Comparison of ENCODE assay signal across 3 cellular contexts in the genomic region with DNA sequence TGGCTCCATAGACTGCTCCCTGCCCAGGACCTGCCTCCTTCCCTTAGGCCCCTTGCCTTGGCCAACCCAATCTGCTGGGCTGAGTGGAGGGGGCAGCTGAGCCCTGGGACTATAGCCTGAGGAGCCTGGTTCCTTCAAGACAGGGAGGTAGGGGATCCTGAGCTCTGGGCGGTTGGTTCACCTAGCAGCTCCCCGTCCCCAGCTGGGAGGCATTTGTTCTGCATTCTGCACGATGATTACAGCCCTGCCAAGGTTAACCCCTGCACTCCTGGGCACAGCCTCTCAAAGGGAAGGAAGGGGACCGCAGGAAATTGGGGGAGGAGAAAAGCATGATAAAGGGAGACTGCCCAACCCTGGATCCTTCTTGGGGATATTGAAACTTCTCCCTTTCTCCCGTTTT.
TF ChIP-seq lines count a peak whose summit lies in the region.

No MANE protein-coding gene starts in this region.

TF ChIP-seq in HEK293, 187 proteins besides CTCF, POLR2A, EP300 and RAD21:
- TF ChIP-seq, protein P1, sequence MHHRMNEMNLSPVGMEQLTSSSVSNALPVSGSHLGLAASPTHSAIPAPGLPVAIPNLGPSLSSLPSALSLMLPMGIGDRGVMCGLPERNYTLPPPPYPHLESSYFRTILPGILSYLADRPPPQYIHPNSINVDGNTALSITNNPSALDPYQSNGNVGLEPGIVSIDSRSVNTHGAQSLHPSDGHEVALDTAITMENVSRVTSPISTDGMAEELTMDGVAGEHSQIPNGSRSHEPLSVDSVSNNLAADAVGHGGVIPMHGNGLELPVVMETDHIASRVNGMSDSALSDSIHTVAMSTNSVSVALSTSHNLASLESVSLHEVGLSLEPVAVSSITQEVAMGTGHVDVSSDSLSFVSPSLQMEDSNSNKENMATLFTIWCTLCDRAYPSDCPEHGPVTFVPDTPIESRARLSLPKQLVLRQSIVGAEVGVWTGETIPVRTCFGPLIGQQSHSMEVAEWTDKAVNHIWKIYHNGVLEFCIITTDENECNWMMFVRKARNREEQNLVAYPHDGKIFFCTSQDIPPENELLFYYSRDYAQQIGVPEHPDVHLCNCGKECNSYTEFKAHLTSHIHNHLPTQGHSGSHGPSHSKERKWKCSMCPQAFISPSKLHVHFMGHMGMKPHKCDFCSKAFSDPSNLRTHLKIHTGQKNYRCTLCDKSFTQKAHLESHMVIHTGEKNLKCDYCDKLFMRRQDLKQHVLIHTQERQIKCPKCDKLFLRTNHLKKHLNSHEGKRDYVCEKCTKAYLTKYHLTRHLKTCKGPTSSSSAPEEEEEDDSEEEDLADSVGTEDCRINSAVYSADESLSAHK (tag by site-specific recombination; IDR thresholded peaks at IDR 0.05) = 0 out of 2 replicates have a peak, but pooled peaks have one; percentile 85
- TF ChIP-seq ZNF624 (tag by site-specific recombination; IDR thresholded peaks at IDR 0.05) (no peak), ZNF324 (tag by site-specific recombination; IDR thresholded peaks at IDR 0.05) (no peak), ZNF785 (tag by site-specific recombination; IDR thresholded peaks at IDR 0.05) (no peak), MYNN (tag by site-specific recombination; IDR thresholded peaks at IDR 0.05; ENCODE audit: borderline replicate concordance) (no peak)
TF ChIP-seq in HEK293: peak in this region for 1.

TF ChIP-seq in H1, 55 proteins besides CTCF, POLR2A, EP300 and RAD21:
- TF ChIP-seq, protein P2, sequence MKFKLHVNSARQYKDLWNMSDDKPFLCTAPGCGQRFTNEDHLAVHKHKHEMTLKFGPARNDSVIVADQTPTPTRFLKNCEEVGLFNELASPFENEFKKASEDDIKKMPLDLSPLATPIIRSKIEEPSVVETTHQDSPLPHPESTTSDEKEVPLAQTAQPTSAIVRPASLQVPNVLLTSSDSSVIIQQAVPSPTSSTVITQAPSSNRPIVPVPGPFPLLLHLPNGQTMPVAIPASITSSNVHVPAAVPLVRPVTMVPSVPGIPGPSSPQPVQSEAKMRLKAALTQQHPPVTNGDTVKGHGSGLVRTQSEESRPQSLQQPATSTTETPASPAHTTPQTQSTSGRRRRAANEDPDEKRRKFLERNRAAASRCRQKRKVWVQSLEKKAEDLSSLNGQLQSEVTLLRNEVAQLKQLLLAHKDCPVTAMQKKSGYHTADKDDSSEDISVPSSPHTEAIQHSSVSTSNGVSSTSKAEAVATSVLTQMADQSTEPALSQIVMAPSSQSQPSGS (IDR thresholded peaks at IDR 0.05; ENCODE audit: low read length) = no peak
- TF ChIP-seq CEBPB (IDR thresholded peaks at IDR 0.05; ENCODE audit: low read depth, low read length) (no peak), SIN3A (conservative IDR thresholded peaks at IDR 0.05 in 1 of 2, IDR thresholded peaks at IDR 0.05 in 1 of 2; ENCODE audit: low read depth in 1 of 2, low read length in 2 of 2) (peak in 1 of 2 experiments; percentile 79; a peak in 2 of 4 replicates)

TF ChIP-seq in SK-N-SH treated with all-trans-retinoic acid at 6 μM for 48 hours, 23 proteins besides CTCF, POLR2A, EP300 and RAD21:
- TF ChIP-seq ZFP3 (CRISPR knock-in tag; IDR thresholded peaks at IDR 0.05) (no peak), ZC3H10 (CRISPR knock-in tag; IDR thresholded peaks at IDR 0.05) (no peak), OSR1 (CRISPR knock-in tag; IDR thresholded peaks at IDR 0.05) (no peak), ZNF8 (CRISPR knock-in tag; IDR thresholded peaks at IDR 0.05) (no peak), ESRRG (CRISPR knock-in tag; IDR thresholded peaks at IDR 0.05) (no peak), TCF4 (CRISPR knock-in tag; IDR thresholded peaks at IDR 0.05; ENCODE audit: borderline replicate concordance) (no peak), BACH2 (CRISPR knock-in tag; IDR thresholded peaks at IDR 0.05; ENCODE audit: borderline replicate concordance) (no peak), PPARA (CRISPR knock-in tag; IDR thresholded peaks at IDR 0.05; ENCODE audit: borderline replicate concordance) (no peak), ZNF565 (CRISPR knock-in tag; conservative IDR thresholded peaks at IDR 0.05; ENCODE audit: low read depth) (no peak)
- TF ChIP-seq, protein P3, sequence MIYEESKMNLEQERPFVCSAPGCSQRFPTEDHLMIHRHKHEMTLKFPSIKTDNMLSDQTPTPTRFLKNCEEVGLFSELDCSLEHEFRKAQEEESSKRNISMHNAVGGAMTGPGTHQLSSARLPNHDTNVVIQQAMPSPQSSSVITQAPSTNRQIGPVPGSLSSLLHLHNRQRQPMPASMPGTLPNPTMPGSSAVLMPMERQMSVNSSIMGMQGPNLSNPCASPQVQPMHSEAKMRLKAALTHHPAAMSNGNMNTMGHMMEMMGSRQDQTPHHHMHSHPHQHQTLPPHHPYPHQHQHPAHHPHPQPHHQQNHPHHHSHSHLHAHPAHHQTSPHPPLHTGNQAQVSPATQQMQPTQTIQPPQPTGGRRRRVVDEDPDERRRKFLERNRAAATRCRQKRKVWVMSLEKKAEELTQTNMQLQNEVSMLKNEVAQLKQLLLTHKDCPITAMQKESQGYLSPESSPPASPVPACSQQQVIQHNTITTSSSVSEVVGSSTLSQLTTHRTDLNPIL (CRISPR knock-in tag; IDR thresholded peaks at IDR 0.05; ENCODE audit: low read depth) = no peak
- TF ChIP-seq, protein P4, sequence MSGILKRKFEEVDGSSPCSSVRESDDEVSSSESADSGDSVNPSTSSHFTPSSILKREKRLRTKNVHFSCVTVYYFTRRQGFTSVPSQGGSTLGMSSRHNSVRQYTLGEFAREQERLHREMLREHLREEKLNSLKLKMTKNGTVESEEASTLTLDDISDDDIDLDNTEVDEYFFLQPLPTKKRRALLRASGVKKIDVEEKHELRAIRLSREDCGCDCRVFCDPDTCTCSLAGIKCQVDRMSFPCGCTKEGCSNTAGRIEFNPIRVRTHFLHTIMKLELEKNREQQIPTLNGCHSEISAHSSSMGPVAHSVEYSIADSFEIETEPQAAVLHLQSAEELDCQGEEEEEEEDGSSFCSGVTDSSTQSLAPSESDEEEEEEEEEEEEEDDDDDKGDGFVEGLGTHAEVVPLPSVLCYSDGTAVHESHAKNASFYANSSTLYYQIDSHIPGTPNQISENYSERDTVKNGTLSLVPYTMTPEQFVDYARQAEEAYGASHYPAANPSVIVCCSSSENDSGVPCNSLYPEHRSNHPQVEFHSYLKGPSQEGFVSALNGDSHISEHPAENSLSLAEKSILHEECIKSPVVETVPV (CRISPR knock-in tag; IDR thresholded peaks at IDR 0.05) = no peak
- TF ChIP-seq, protein P5, sequence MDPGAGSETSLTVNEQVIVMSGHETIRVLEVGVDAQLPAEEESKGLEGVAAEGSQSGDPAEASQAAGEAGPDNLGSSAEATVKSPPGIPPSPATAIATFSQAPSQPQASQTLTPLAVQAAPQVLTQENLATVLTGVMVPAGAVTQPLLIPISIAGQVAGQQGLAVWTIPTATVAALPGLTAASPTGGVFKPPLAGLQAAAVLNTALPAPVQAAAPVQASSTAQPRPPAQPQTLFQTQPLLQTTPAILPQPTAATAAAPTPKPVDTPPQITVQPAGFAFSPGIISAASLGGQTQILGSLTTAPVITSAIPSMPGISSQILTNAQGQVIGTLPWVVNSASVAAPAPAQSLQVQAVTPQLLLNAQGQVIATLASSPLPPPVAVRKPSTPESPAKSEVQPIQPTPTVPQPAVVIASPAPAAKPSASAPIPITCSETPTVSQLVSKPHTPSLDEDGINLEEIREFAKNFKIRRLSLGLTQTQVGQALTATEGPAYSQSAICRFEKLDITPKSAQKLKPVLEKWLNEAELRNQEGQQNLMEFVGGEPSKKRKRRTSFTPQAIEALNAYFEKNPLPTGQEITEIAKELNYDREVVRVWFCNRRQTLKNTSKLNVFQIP (CRISPR knock-in tag; IDR thresholded peaks at IDR 0.05; ENCODE audit: borderline replicate concordance, low read depth) = no peak
- TF ChIP-seq, protein P6, sequence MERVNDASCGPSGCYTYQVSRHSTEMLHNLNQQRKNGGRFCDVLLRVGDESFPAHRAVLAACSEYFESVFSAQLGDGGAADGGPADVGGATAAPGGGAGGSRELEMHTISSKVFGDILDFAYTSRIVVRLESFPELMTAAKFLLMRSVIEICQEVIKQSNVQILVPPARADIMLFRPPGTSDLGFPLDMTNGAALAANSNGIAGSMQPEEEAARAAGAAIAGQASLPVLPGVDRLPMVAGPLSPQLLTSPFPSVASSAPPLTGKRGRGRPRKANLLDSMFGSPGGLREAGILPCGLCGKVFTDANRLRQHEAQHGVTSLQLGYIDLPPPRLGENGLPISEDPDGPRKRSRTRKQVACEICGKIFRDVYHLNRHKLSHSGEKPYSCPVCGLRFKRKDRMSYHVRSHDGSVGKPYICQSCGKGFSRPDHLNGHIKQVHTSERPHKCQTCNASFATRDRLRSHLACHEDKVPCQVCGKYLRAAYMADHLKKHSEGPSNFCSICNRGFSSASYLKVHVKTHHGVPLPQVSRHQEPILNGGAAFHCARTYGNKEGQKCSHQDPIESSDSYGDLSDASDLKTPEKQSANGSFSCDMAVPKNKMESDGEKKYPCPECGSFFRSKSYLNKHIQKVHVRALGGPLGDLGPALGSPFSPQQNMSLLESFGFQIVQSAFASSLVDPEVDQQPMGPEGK (CRISPR knock-in tag; IDR thresholded peaks at IDR 0.05; ENCODE audit: borderline replicate concordance) = no peak
- TF ChIP-seq, protein P7, sequence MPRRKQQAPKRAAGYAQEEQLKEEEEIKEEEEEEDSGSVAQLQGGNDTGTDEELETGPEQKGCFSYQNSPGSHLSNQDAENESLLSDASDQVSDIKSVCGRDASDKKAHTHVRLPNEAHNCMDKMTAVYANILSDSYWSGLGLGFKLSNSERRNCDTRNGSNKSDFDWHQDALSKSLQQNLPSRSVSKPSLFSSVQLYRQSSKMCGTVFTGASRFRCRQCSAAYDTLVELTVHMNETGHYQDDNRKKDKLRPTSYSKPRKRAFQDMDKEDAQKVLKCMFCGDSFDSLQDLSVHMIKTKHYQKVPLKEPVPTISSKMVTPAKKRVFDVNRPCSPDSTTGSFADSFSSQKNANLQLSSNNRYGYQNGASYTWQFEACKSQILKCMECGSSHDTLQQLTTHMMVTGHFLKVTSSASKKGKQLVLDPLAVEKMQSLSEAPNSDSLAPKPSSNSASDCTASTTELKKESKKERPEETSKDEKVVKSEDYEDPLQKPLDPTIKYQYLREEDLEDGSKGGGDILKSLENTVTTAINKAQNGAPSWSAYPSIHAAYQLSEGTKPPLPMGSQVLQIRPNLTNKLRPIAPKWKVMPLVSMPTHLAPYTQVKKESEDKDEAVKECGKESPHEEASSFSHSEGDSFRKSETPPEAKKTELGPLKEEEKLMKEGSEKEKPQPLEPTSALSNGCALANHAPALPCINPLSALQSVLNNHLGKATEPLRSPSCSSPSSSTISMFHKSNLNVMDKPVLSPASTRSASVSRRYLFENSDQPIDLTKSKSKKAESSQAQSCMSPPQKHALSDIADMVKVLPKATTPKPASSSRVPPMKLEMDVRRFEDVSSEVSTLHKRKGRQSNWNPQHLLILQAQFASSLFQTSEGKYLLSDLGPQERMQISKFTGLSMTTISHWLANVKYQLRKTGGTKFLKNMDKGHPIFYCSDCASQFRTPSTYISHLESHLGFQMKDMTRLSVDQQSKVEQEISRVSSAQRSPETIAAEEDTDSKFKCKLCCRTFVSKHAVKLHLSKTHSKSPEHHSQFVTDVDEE (CRISPR knock-in tag; IDR thresholded peaks at IDR 0.05) = no peak
